31 cellular contexts compared by ENCODE assay signal in the genomic region with DNA sequence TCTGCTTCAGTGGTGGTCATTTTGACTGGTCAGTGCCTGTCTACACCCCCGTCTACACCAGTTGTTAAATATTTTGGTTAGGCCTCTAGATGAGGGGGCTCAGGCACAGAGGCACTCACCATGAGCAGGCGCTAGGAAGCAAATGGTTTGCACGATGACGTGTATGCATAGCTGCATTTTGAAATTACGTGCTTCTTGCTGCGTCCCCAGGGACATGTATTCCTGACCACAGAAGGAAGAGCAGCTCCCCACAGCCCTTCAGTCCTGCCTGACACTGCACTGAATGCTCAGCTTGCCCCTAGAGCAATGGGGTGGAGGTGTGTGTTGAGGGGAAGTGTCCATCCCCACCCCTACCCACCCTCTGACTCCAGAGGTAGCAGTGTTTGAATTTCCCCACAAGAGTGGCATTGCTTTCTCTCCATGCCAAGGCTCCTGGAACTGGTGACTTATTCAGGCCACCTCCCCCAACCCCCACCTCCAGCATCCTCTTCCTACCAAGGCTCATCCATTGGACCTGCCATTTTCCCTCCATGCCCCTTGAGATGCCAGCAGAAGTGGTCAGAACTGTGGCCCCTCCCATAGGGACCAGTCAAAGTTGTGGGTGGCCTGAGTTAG. TPM values are rescaled to one million over a fixed set of nuclear protein-coding genes. Genes with fewer than 3 reads are reported as not detected.
DNase-seq lines count a peak whose midpoint lies in the region; ATAC-seq, FAIRE-seq and TF ChIP-seq lines count a peak whose summit lies in the region.
"Had no signal": no experiment of that assay in that cellular context is flagged by ENCODE, and none has a peak within 500 bp of the region (broad histone marks: within the 10 kb centered on the region; RNA-seq: fewer than 3 reads in every experiment).

No MANE protein-coding gene starts in this region.

- H3K27me3 ChIP-seq in BLaER1 (no peaks in the 10 kb centered on the region), Loucy (ENCODE audit: insufficient read depth, low read length, poor library complexity, severe bottlenecking) (no peaks in the 10 kb centered on the region), esophagus muscularis mucosa (peaks cover 0 to 1% (median 0%) of the 10 kb centered on the region in 4 donors), small intestine (ENCODE audit: control insufficient read depth in 2 of 2, insufficient read depth in 2 of 2, low read length in 2 of 2) (no peaks in the 10 kb centered on the region)
- H3K27me3 ChIP-seq in CD4-positive, alpha-beta memory T cell (ENCODE audit: insufficient read depth, low read length), result no peaks in the 10 kb centered on the region
- H3K27me3 ChIP-seq: spleen had no signal

- H3K9me2 ChIP-seq in Loucy (replicated peaks; ENCODE audit: low read depth, low read length), result no peaks in the 10 kb centered on the region

- no peak overlapping the region for H3K4me3 ChIP-seq in BLaER1
- H3K4me3 ChIP-seq in Loucy (ENCODE audit: low read length, poor library complexity, severe bottlenecking), result peak overlapping the region; percentile 24
- H3K4me3 ChIP-seq in esophagus muscularis mucosa, result no peak overlapping the region
- H3K4me3 ChIP-seq in CD4-positive, alpha-beta memory T cell (ENCODE audit: low read length in 2 of 2), result no peak overlapping the region
- no peak overlapping the region for H3K4me3 ChIP-seq in small intestine (ENCODE audit: low read depth in 1 of 2, low read length in 2 of 2)
- H3K4me3 ChIP-seq: GM23338, left ventricle myocardium inferior, spleen had no signal

- H3K4me3 Mint-ChIP-seq in nephron progenitor cell, result no peak overlapping the region
- H3K4me3 Mint-ChIP-seq in CD4-positive, alpha-beta memory T cell, result no peak overlapping the region
- H3K4me3 Mint-ChIP-seq: activated B cell treated with CpG ODN at 0.5 μM for 24 hours; activated T-helper 17 cell treated with anti-CD3 and anti-CD28 coated beads, Interleukin-2, amount 50 U/mL, for 72 hours; GM23338; mesothelial cell of epicardium; naive thymus-derived CD8-positive, alpha-beta T cell; type B pancreatic cell had no signal

- POLR2A ChIA-PET in CD4-positive, alpha-beta memory T cell (lab: Charles Lee; ENCODE audit: partially characterized antibody), result interaction anchor here (0.6 kb wide), 1 partner anchor 28 kb away, joined by 3 read pairs; no protein-coding TSS in a partner anchor

- WGBS in esophagus muscularis mucosa, result 80% methylated on average over 6 of the region's 6 CpGs
- 87 to 98% (median 93%) methylated on average over 6 of the region's 6 CpGs for WGBS in small intestine, 3 donors

- H3K27me3 Mint-ChIP-seq in nephron progenitor cell (ENCODE audit: low read depth, poor library complexity), result peaks cover 5% of the 10 kb centered on the region
- no peaks in the 10 kb centered on the region for H3K27me3 Mint-ChIP-seq in CD4-positive, alpha-beta memory T cell
- H3K27me3 Mint-ChIP-seq: activated T-helper 17 cell treated with anti-CD3 and anti-CD28 coated beads, Interleukin-2, amount 50 U/mL, for 72 hours; naive thymus-derived CD8-positive, alpha-beta T cell; type B pancreatic cell had no signal

- TF ChIP-seq CTCF in Loucy (conservative IDR thresholded peaks at IDR 0.05; ENCODE audit: low read length), result no peak
- no peak for TF ChIP-seq CTCF in esophagus muscularis mucosa (IDR thresholded peaks at IDR 0.05)
- no peak for TF ChIP-seq CTCF in nephron progenitor cell (IDR thresholded peaks at IDR 0.05)

- no peak for TF ChIP-seq POLR2A in esophagus muscularis mucosa (IDR thresholded peaks at IDR 0.05; ENCODE audit: low read depth)

- no peaks in the 10 kb centered on the region for H4K20me1 ChIP-seq in BLaER1
- no peaks in the 10 kb centered on the region for H4K20me1 ChIP-seq in Loucy (ENCODE audit: insufficient read depth, low read length, poor library complexity, severe bottlenecking)

- H3F3A ChIP-seq in Loucy (ENCODE audit: low read depth), result no peaks in the 10 kb centered on the region

- peak overlapping the region; percentile 47 for H3K27ac Mint-ChIP-seq in nephron progenitor cell
- H3K27ac Mint-ChIP-seq in CD4-positive, alpha-beta memory T cell, result no peak overlapping the region
- H3K27ac Mint-ChIP-seq: activated B cell treated with CpG ODN at 0.5 μM for 24 hours; activated T-helper 17 cell treated with anti-CD3 and anti-CD28 coated beads, Interleukin-2, amount 50 U/mL, for 72 hours; GM23338; mesothelial cell of epicardium; naive thymus-derived CD8-positive, alpha-beta T cell; type B pancreatic cell had no signal

- H3K4me1 Mint-ChIP-seq in nephron progenitor cell, result peaks cover 40% of the 10 kb centered on the region
- H3K4me1 Mint-ChIP-seq in CD4-positive, alpha-beta memory T cell, result peaks cover 4 to 6% (median 5%) of the 10 kb centered on the region in 4 donors

- no peak for FAIRE-seq in small intestine (lab: Jason Lieb, UNC)
- FAIRE-seq: GM12891, RCC 7860 had no signal

- peak overlapping the region; percentile 1; the same call in 1 of the 2 replicates for H2AFZ ChIP-seq in Loucy (ENCODE audit: low read length)
- H2AFZ ChIP-seq: GM23338 had no signal

- no peaks in the 10 kb centered on the region for H3K79me2 ChIP-seq in Loucy (ENCODE audit: insufficient read depth, low read length)

- H3K9ac ChIP-seq in BLaER1 (peak overlapping the region; percentile 58; the same call in 1 of the 2 replicates), Loucy (ENCODE audit: low read depth, low read length, poor library complexity, severe bottlenecking) (peak overlapping the region; percentile 64)

- H3K9me3 ChIP-seq in BLaER1 (no peaks in the 10 kb centered on the region), Loucy (ENCODE audit: insufficient read depth, low read depth, low read length) (no peaks in the 10 kb centered on the region), esophagus muscularis mucosa (no peaks in the 10 kb centered on the region), small intestine (ENCODE audit: control insufficient read depth, low read depth) (no peaks in the 10 kb centered on the region)
- H3K9me3 ChIP-seq in CD4-positive, alpha-beta memory T cell (ENCODE audit: control insufficient read depth in 1 of 2, low read length in 2 of 2), result no peaks in the 10 kb centered on the region
- H3K9me3 ChIP-seq: left ventricle myocardium inferior, spleen had no signal

- peak; percentile 86 for DNase-seq in esophagus muscularis mucosa (ENCODE audit: extremely low spot score)
- DNase-seq in nephron progenitor cell, result no peak
- DNase-seq in CD4-positive, alpha-beta memory T cell, result no peak
- DNase-seq in small intestine, result no peak
- DNase-seq in stimulated activated CD4-positive, alpha-beta T cell treated with anti-CD3 and anti-CD28 coated beads, Interleukin-1b, Interleukin-23, amount 100 ng/mL, for 48 hours, result no peak
- DNase-seq: activated B cell treated with CpG ODN at 0.5 μM for 24 hours; activated CD4-positive, alpha-beta T cell treated with anti-CD3 and anti-CD28 coated beads, Interleukin-2, amount 50 U/mL, for 1 hour; activated CD8-positive, alpha-beta memory T cell treated with anti-CD3 and anti-CD28 coated beads, Interleukin-2, amount 50 U/mL, for 4 hours; activated naive CD4-positive, alpha-beta T cell treated with anti-CD3 and anti-CD28 coated beads, Interleukin-2, amount 50 U/mL, for 16 hours; anterior cingulate cortex; Calu3; DND-41; KBM-7; left ventricle myocardium inferior; naive thymus-derived CD8-positive, alpha-beta T cell; NCI-H1436; NCI-H2081 treated with DMSO at 0.1 percent for 48 hours; NCI-H345; NCI-H748 treated with DMSO at 0.1 percent for 48 hours; spleen; stimulated activated CD4-positive, alpha-beta T cell treated with anti-CD3 and anti-CD28 coated beads, Interleukin-2, amount 100 ng/mL, for 48 hours had no signal

- intact Hi-C loops in esophagus muscularis mucosa (cut with DNase I), result loop anchor here (10.0 kb wide), 1 partner anchor 683 kb away; no protein-coding TSS in a partner anchor
- intact Hi-C loops in CD4-positive, alpha-beta memory T cell (cut with micrococcal nuclease), result no loop called here

- H3K36me3 ChIP-seq in BLaER1 (no peaks in the 10 kb centered on the region), Loucy (ENCODE audit: insufficient read depth, low read length) (no peaks in the 10 kb centered on the region), esophagus muscularis mucosa (no peaks in the 10 kb centered on the region), small intestine (ENCODE audit: control insufficient read depth in 2 of 2, insufficient read depth in 2 of 2, low read length in 2 of 2) (no peaks in the 10 kb centered on the region)
- no peaks in the 10 kb centered on the region for H3K36me3 ChIP-seq in CD4-positive, alpha-beta memory T cell (ENCODE audit: insufficient read depth, low read length)
- H3K36me3 ChIP-seq: left ventricle myocardium inferior, spleen had no signal

- no peaks in the 10 kb centered on the region for H3K36me3 Mint-ChIP-seq in nephron progenitor cell (ENCODE audit: low read depth)
- no peaks in the 10 kb centered on the region for H3K36me3 Mint-ChIP-seq in CD4-positive, alpha-beta memory T cell
- H3K36me3 Mint-ChIP-seq: mesothelial cell of epicardium; naive thymus-derived CD8-positive, alpha-beta T cell; type B pancreatic cell had no signal

- H3K27ac ChIP-seq in BLaER1 (peak overlapping the region; percentile 73), esophagus muscularis mucosa (replicated peaks in 1 of 4) (no peak overlapping the region), small intestine (ENCODE audit: low read depth in 1 of 2, low read length in 1 of 2) (no peak overlapping the region)
- no peak overlapping the region for H3K27ac ChIP-seq in CD4-positive, alpha-beta memory T cell (ENCODE audit: low read depth, low read length)
- H3K27ac ChIP-seq: C4-2B, left ventricle myocardium inferior, spleen had no signal

- no peaks in the 10 kb centered on the region for H3K9me3 Mint-ChIP-seq in nephron progenitor cell
- no peaks in the 10 kb centered on the region for H3K9me3 Mint-ChIP-seq in CD4-positive, alpha-beta memory T cell
- H3K9me3 Mint-ChIP-seq: activated B cell treated with CpG ODN at 0.5 μM for 24 hours; activated T-helper 17 cell treated with anti-CD3 and anti-CD28 coated beads, Interleukin-2, amount 50 U/mL, for 72 hours; GM23338; mesothelial cell of epicardium; naive thymus-derived CD8-positive, alpha-beta T cell; type B pancreatic cell had no signal

- TF ChIP-seq EP300 in esophagus muscularis mucosa (IDR thresholded peaks at IDR 0.05), result no peak

- H3K4me2 ChIP-seq in BLaER1 (peak overlapping the region; percentile 82), Loucy (ENCODE audit: low read depth, low read length, poor library complexity, severe bottlenecking) (peak overlapping the region; percentile 56)
- H3K4me2 ChIP-seq: GM23338 had no signal

- H3K4me1 ChIP-seq in BLaER1, result peaks cover 66% of the 10 kb centered on the region
- peaks cover 28% of the 10 kb centered on the region for H3K4me1 ChIP-seq in Loucy (ENCODE audit: insufficient read depth, low read length, poor library complexity, severe bottlenecking)
- peaks cover 0 to 3% (median 1%) of the 10 kb centered on the region in 4 donors for H3K4me1 ChIP-seq in esophagus muscularis mucosa
- H3K4me1 ChIP-seq in CD4-positive, alpha-beta memory T cell (ENCODE audit: insufficient read depth, low read length), result no peaks in the 10 kb centered on the region
- H3K4me1 ChIP-seq in small intestine (ENCODE audit: control insufficient read depth in 2 of 2, insufficient read depth in 1 of 2, low read depth in 1 of 2, low read length in 1 of 2), result no peaks in the 10 kb centered on the region

- no peak for ATAC-seq in GM18498 (IDR thresholded peaks at IDR 0.05; ENCODE audit: unreplicated experiment)
- ATAC-seq: activated T-helper 17 cell treated with anti-CD3 and anti-CD28 coated beads, Interleukin-2, amount 50 U/mL, for 72 hours; GM23338; naive thymus-derived CD8-positive, alpha-beta T cell had no signal

- CTCF ChIA-PET in CD4-positive, alpha-beta memory T cell (lab: Charles Lee; ENCODE audit: partially characterized antibody), result interaction anchor here (2.3 to 9.1 kb wide), 3 partner anchors 36 to 111 kb away, joined by 7 to 166 read pairs (median 59); a partner anchor contains a TSS

RNA-seq across cellular contexts. Expression of a gene that starts 11.4 kb away (rescaled TPM):
- total RNA-seq in esophagus muscularis mucosa, result 1 to 10 TPM; 1.2 to 3.5 (median 1.8) TPM
- total RNA-seq in CD4-positive, alpha-beta memory T cell, result 100 to 1,000 TPM; 404 to 419 TPM
- polyA plus RNA-seq in CD4-positive, alpha-beta memory T cell, result 100 to 1,000 TPM; 140 to 149 TPM
- 10 to 100 TPM in 1 of 3 donors, 1 to 10 TPM in 2; 2.5 to 15.9 (median 3.9) TPM for polyA plus RNA-seq in small intestine
- total RNA-seq: Calu3 had no signal
- polyA plus RNA-seq: GM23338 had no signal

RNA-seq across cellular contexts. Expression of a gene that starts 32.4 kb away (rescaled TPM):
- total RNA-seq in esophagus muscularis mucosa, result 1 to 10 TPM; 2.1 to 6.5 (median 3.6) TPM
- 10 to 100 TPM; 13.0 to 13.3 TPM for total RNA-seq in CD4-positive, alpha-beta memory T cell
- not detected for polyA plus RNA-seq in CD4-positive, alpha-beta memory T cell
- 10 to 100 TPM in 1 of 3 donors, 1 to 10 TPM in 2; 1.4 to 13.6 (median 8.6) TPM for polyA plus RNA-seq in small intestine

RNA-seq across cellular contexts. Expression of a gene that starts 38.1 kb away (rescaled TPM):
- 10 to 100 TPM; 74.3 to 89.2 (median 83.9) TPM for total RNA-seq in esophagus muscularis mucosa
- total RNA-seq in CD4-positive, alpha-beta memory T cell, result 10 to 100 TPM; 96.1 to 97.6 TPM
- 10 to 100 TPM; 12.0 to 15.5 TPM for polyA plus RNA-seq in CD4-positive, alpha-beta memory T cell
- polyA plus RNA-seq in small intestine, result 10 to 100 TPM; 66.5 to 91.2 (median 68.3) TPM

RNA-seq across cellular contexts. Expression of a gene that starts 56.1 kb away (rescaled TPM):
- total RNA-seq in esophagus muscularis mucosa, result 100 to 1,000 TPM; 382 to 507 (median 481) TPM
- 100 to 1,000 TPM; 118 to 120 TPM for total RNA-seq in CD4-positive, alpha-beta memory T cell
- 100 to 1,000 TPM; 339 to 387 TPM for polyA plus RNA-seq in CD4-positive, alpha-beta memory T cell
- polyA plus RNA-seq in small intestine, result 1,000 to 10,000 TPM in 1 of 3 donors, 100 to 1,000 TPM in 2; 622 to 1,324 (median 943) TPM

Comparison
In these comparisons a context has a peak if more than half of its experiments do, and no peak if none do; other contexts are left out.
1. RNA of a gene that starts 11.4 kb away (total RNA-seq): 404 to 419 TPM in CD4-positive, alpha-beta memory T cell; 1.2 to 3.5 TPM in esophagus muscularis mucosa; every median in the first group is over 10 times any median in the second.